In genomic region chr14:79699206-79699605, GRCh38 we compare ENCODE assay signal across 28 cellular contexts.
"Had no signal": no experiment of that assay in that cellular context is flagged by ENCODE, and none has a peak within 500 bp of the region (broad histone marks: within the 10 kb centered on the region; RNA-seq: fewer than 3 reads in every experiment).

No MANE protein-coding gene starts in this region.

- H3K36me3 ChIP-seq: neural progenitor cell, ovary, right lobe of liver, sigmoid colon, stomach, thoracic aorta, thyroid gland, tibial nerve, upper lobe of left lung had no signal

- H2AFZ ChIP-seq: neural progenitor cell, parathyroid adenoma had no signal

- H3K9me3 ChIP-seq: ovary, psoas muscle, right lobe of liver, sigmoid colon, stomach, thoracic aorta, thyroid gland, tibial nerve, upper lobe of left lung had no signal

- H3K27me3 ChIP-seq: neural progenitor cell, ovary, right lobe of liver, sigmoid colon, stomach, thyroid gland, tibial nerve, upper lobe of left lung had no signal

- H3K4me3 Mint-ChIP-seq: naive thymus-derived CD8-positive, alpha-beta T cell; natural killer cell treated with Interleukin-12 subunit alpha and Interleukin-12 subunit beta and Interleukin-15 and Interleukin-18, amount 100 ng/mL, for 72 hours; neural progenitor cell; stimulated activated effector memory CD8-positive, alpha-beta T cell treated with anti-CD3 and anti-CD28 coated beads, Interleukin-12 subunit alpha, Interleukin-12 subunit beta, amount 100 ng/mL, for 72 hours; stimulated activated naive B cell treated with anti-CD40 and anti-IgM and Interleukin-4, amounts not matched to agents 10 μg/mL and 1 μg/mL and 100 μg/mL, for 72 hours; stimulated activated naive CD8-positive, alpha-beta T cell treated with anti-CD3 and anti-CD28 coated beads, Interleukin-15, Interleukin-2, amounts not matched to agents 100 ng/mL and 50 ng/mL, for 24 hours had no signal

- H3K27ac ChIP-seq: neural progenitor cell, ovary, parathyroid adenoma, psoas muscle, right lobe of liver, sigmoid colon, stomach, thoracic aorta, thyroid gland, tibial nerve, upper lobe of left lung had no signal

- ATAC-seq: naive thymus-derived CD8-positive, alpha-beta T cell; natural killer cell treated with Interleukin-12 subunit alpha and Interleukin-12 subunit beta and Interleukin-15 and Interleukin-18, amount 100 ng/mL, for 72 hours; psoas muscle; right cardiac atrium; right lobe of liver; stimulated activated effector memory CD8-positive, alpha-beta T cell treated with anti-CD3 and anti-CD28 coated beads, Interleukin-12 subunit alpha, Interleukin-12 subunit beta, amount 100 ng/mL, for 72 hours; stimulated activated naive B cell treated with anti-CD40 and anti-IgM and Interleukin-4, amounts not matched to agents 10 μg/mL and 1 μg/mL and 100 μg/mL, for 72 hours had no signal

- H3K79me2 ChIP-seq: parathyroid adenoma had no signal

- H3K9ac ChIP-seq: neural progenitor cell, parathyroid adenoma had no signal

- H3K4me3 ChIP-seq: neural progenitor cell, ovary, psoas muscle, right lobe of liver, sigmoid colon, stomach, thoracic aorta, thyroid gland, tibial nerve, upper lobe of left lung had no signal

- H3K27me3 Mint-ChIP-seq: naive thymus-derived CD8-positive, alpha-beta T cell; natural killer cell treated with Interleukin-12 subunit alpha and Interleukin-12 subunit beta and Interleukin-15 and Interleukin-18, amount 100 ng/mL, for 72 hours; progenitor cell of endocrine pancreas; stimulated activated naive B cell treated with anti-CD40 and anti-IgM and Interleukin-4, amounts not matched to agents 10 μg/mL and 1 μg/mL and 100 μg/mL, for 72 hours; stimulated activated naive CD8-positive, alpha-beta T cell treated with anti-CD3 and anti-CD28 coated beads, Interleukin-15, Interleukin-2, amounts not matched to agents 100 ng/mL and 50 ng/mL, for 24 hours had no signal

- H3K27ac Mint-ChIP-seq: naive thymus-derived CD8-positive, alpha-beta T cell; natural killer cell treated with Interleukin-12 subunit alpha and Interleukin-12 subunit beta and Interleukin-15 and Interleukin-18, amount 100 ng/mL, for 72 hours; neural progenitor cell; progenitor cell of endocrine pancreas; stimulated activated effector memory CD8-positive, alpha-beta T cell treated with anti-CD3 and anti-CD28 coated beads, Interleukin-12 subunit alpha, Interleukin-12 subunit beta, amount 100 ng/mL, for 72 hours; stimulated activated naive B cell treated with anti-CD40 and anti-IgM and Interleukin-4, amounts not matched to agents 10 μg/mL and 1 μg/mL and 100 μg/mL, for 72 hours; stimulated activated naive CD8-positive, alpha-beta T cell treated with anti-CD3 and anti-CD28 coated beads, Interleukin-15, Interleukin-2, amounts not matched to agents 100 ng/mL and 50 ng/mL, for 24 hours had no signal

- H3K9me3 Mint-ChIP-seq: neural progenitor cell; stimulated activated naive B cell treated with anti-CD40 and anti-IgM and Interleukin-4, amounts not matched to agents 10 μg/mL and 1 μg/mL and 100 μg/mL, for 72 hours; stimulated activated naive CD8-positive, alpha-beta T cell treated with anti-CD3 and anti-CD28 coated beads, Interleukin-15, Interleukin-2, amounts not matched to agents 100 ng/mL and 50 ng/mL, for 24 hours had no signal

- H3K4me1 Mint-ChIP-seq: naive thymus-derived CD8-positive, alpha-beta T cell; stimulated activated effector memory CD8-positive, alpha-beta T cell treated with anti-CD3 and anti-CD28 coated beads, Interleukin-12 subunit alpha, Interleukin-12 subunit beta, amount 100 ng/mL, for 72 hours; stimulated activated naive B cell treated with anti-CD40 and anti-IgM and Interleukin-4, amounts not matched to agents 10 μg/mL and 1 μg/mL and 100 μg/mL, for 72 hours had no signal

- H3K4me1 ChIP-seq: psoas muscle, right lobe of liver, thyroid gland, upper lobe of left lung had no signal

- DNase-seq: naive thymus-derived CD8-positive, alpha-beta T cell; occipital lobe; ovary; posterior cingulate gyrus; psoas muscle; right cardiac atrium; right lobe of liver; sigmoid colon; small intestine; stimulated activated CD4-positive, alpha-beta T cell treated with anti-CD3 and anti-CD28 coated beads, Interleukin-15, amount 100 ng/mL, for 24 hours; stimulated activated CD4-positive, alpha-beta T cell treated with anti-CD3 and anti-CD28 coated beads, Interleukin-2, amount 100 ng/mL, for 24 hours; stimulated activated CD4-positive, alpha-beta T cell treated with anti-CD3 and anti-CD28 coated beads, Interleukin-2, amount 100 ng/mL, for 48 hours; stimulated activated CD4-positive, alpha-beta T cell treated with anti-CD3 and anti-CD28 coated beads, Interleukin-4, amount 100 ng/mL, for 24 hours; stimulated activated naive B cell treated with anti-CD40 and anti-IgM and Interleukin-4, amounts not matched to agents 10 μg/mL and 1 μg/mL and 100 μg/mL, for 72 hours; stimulated activated naive CD4-positive, alpha-beta T cell treated with Interleukin-2 at 50 U/mL for 16 hours; stomach; thyroid gland; trophoblast cell; upper lobe of left lung had no signal

- H3K4me2 ChIP-seq: neural progenitor cell had no signal

- H3K36me3 Mint-ChIP-seq: naive thymus-derived CD8-positive, alpha-beta T cell; natural killer cell treated with Interleukin-12 subunit alpha and Interleukin-12 subunit beta and Interleukin-15 and Interleukin-18, amount 100 ng/mL, for 72 hours; stimulated activated effector memory CD8-positive, alpha-beta T cell treated with anti-CD3 and anti-CD28 coated beads, Interleukin-12 subunit alpha, Interleukin-12 subunit beta, amount 100 ng/mL, for 72 hours; stimulated activated naive B cell treated with anti-CD40 and anti-IgM and Interleukin-4, amounts not matched to agents 10 μg/mL and 1 μg/mL and 100 μg/mL, for 72 hours had no signal

- FAIRE-seq: small intestine, urothelium cell line had no signal
